In genomic region chr14:103087343-103087835, GRCh38 we compare ENCODE assay signal across 3 cellular contexts.
TF ChIP-seq lines count a peak whose summit lies in the region.

No MANE protein-coding gene starts in this region.

TF ChIP-seq in GM23338, 12 proteins besides CTCF, POLR2A, EP300 and RAD21 (continues in another document):
- no peak for TF ChIP-seq ZNF114 (CRISPR knock-in tag; IDR thresholded peaks at IDR 0.05)
- no peak for TF ChIP-seq STAT1 (IDR thresholded peaks at IDR 0.05; ENCODE audit: unreplicated experiment)
- no peak for TF ChIP-seq POLR2AphosphoS5 (IDR thresholded peaks at IDR 0.05; ENCODE audit: low read depth)
- no peak for TF ChIP-seq EZH2 (IDR thresholded peaks at IDR 0.05; ENCODE audit: low read depth, unreplicated experiment)
- no peak for TF ChIP-seq ZNF331 (CRISPR knock-in tag; IDR thresholded peaks at IDR 0.05; ENCODE audit: low read depth)
- TF ChIP-seq JUNB (IDR thresholded peaks at IDR 0.05; ENCODE audit: unreplicated experiment): no peak
- TF ChIP-seq ZNF462 (CRISPR knock-in tag; IDR thresholded peaks at IDR 0.05): no peak
- no peak for TF ChIP-seq CREB1 (CRISPR knock-in tag; IDR thresholded peaks at IDR 0.05; ENCODE audit: low read depth)

TF ChIP-seq in H1, 55 proteins besides CTCF, POLR2A, EP300 and RAD21:
- TF ChIP-seq MAFK (IDR thresholded peaks at IDR 0.05; ENCODE audit: low read depth, low read length): no peak
- TF ChIP-seq NRF1 (IDR thresholded peaks at IDR 0.05; ENCODE audit: low read depth, low read length): no peak
- no peak for TF ChIP-seq MAX (IDR thresholded peaks at IDR 0.05)
- no peak for TF ChIP-seq CHD1 (IDR thresholded peaks at IDR 0.05; ENCODE audit: low read depth, low read length)
- no peak for TF ChIP-seq RXRA (IDR thresholded peaks at IDR 0.05; ENCODE audit: insufficient read depth, low read depth, low read length)

TF ChIP-seq in neural cell, 6 proteins besides CTCF, POLR2A, EP300 and RAD21:
- TF ChIP-seq POLR2AphosphoS5 (IDR thresholded peaks at IDR 0.05): no peak
- TF ChIP-seq TAF1 (IDR thresholded peaks at IDR 0.05; ENCODE audit: low read depth): no peak
- no peak for TF ChIP-seq MXI1 (conservative IDR thresholded peaks at IDR 0.05; ENCODE audit: poor library complexity, severe bottlenecking)
- no peak for TF ChIP-seq REST (IDR thresholded peaks at IDR 0.05; ENCODE audit: borderline replicate concordance)
- no peak for TF ChIP-seq SMC3 (conservative IDR thresholded peaks at IDR 0.05; ENCODE audit: poor library complexity)
- no peak for TF ChIP-seq EZH2 (IDR thresholded peaks at IDR 0.05; ENCODE audit: borderline replicate concordance, insufficient read depth, low read length, poor library complexity, severe bottlenecking)
